1 cellular context compared by ENCODE assay signal in the genomic region with DNA sequence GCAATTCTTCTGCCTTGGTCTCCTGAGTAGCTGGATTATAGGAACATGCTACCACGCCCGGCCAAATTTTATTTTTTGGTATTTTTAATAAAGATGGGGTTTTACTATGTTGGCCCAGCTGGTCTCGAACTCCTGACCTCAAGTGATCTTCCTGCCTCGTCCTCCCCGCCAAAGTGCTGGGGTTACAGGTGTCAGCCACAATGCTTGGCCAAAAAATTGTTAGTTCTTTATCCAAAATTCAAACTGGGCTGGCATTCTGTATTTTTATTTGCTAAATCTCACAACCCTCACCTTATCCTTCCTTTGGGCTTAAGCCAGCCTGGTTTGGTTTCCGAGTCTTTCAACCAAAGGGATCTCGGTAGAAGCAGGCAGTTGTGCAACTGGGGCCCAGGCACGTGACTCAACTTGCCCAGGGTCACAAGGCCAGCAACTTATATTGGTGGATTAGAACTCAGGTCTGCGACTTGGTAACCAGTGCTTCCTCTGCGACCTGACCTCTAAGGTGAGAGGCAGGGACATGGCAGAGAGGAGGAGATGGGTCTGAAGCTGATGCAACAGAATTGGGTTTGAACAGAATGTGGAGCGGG.
TF ChIP-seq lines count a peak whose summit lies in the region.

No MANE protein-coding gene starts in this region.

TF ChIP-seq in H1, 55 proteins besides CTCF, POLR2A, EP300 and RAD21:
- no peak for TF ChIP-seq KDM5A (IDR thresholded peaks at IDR 0.05; ENCODE audit: low read length)
- TF ChIP-seq RXRA (IDR thresholded peaks at IDR 0.05; ENCODE audit: insufficient read depth, low read depth, low read length) = no peak
- TF ChIP-seq BACH1 (IDR thresholded peaks at IDR 0.05; ENCODE audit: low read length) = no peak
- no peak for TF ChIP-seq MAFK (IDR thresholded peaks at IDR 0.05; ENCODE audit: low read depth, low read length)
- no peak for TF ChIP-seq JUND (IDR thresholded peaks at IDR 0.05; ENCODE audit: low read length)
- no peak for TF ChIP-seq SIN3A (conservative IDR thresholded peaks at IDR 0.05 in 1 of 2, IDR thresholded peaks at IDR 0.05 in 1 of 2; ENCODE audit: low read depth in 1 of 2, low read length in 2 of 2)
- TF ChIP-seq MAX (IDR thresholded peaks at IDR 0.05) = no peak
- TF ChIP-seq CBX8 (IDR thresholded peaks at IDR 0.05; ENCODE audit: borderline replicate concordance, low read depth, low read length) = no peak
- TF ChIP-seq PHF8 (conservative IDR thresholded peaks at IDR 0.05; ENCODE audit: low read depth, low read length) = no peak
- TF ChIP-seq BCL11A (IDR thresholded peaks at IDR 0.05; ENCODE audit: low read depth in 2 of 2, low read length in 2 of 2) = no peak
- TF ChIP-seq BRCA1 (IDR thresholded peaks at IDR 0.05; ENCODE audit: low read depth, low read length) = no peak
- no peak for TF ChIP-seq TAF1 (IDR thresholded peaks at IDR 0.05; ENCODE audit: low read depth, low read length)
- TF ChIP-seq CREB1 (IDR thresholded peaks at IDR 0.05) = no peak
- TF ChIP-seq SP4 (IDR thresholded peaks at IDR 0.05; ENCODE audit: low read length) = no peak
- TF ChIP-seq, protein P1, sequence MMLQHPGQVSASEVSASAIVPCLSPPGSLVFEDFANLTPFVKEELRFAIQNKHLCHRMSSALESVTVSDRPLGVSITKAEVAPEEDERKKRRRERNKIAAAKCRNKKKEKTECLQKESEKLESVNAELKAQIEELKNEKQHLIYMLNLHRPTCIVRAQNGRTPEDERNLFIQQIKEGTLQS (IDR thresholded peaks at IDR 0.05; ENCODE audit: insufficient read depth, low read depth, low read length) = no peak
